ENCODE assay signal across 24 cellular contexts in the genomic region with DNA sequence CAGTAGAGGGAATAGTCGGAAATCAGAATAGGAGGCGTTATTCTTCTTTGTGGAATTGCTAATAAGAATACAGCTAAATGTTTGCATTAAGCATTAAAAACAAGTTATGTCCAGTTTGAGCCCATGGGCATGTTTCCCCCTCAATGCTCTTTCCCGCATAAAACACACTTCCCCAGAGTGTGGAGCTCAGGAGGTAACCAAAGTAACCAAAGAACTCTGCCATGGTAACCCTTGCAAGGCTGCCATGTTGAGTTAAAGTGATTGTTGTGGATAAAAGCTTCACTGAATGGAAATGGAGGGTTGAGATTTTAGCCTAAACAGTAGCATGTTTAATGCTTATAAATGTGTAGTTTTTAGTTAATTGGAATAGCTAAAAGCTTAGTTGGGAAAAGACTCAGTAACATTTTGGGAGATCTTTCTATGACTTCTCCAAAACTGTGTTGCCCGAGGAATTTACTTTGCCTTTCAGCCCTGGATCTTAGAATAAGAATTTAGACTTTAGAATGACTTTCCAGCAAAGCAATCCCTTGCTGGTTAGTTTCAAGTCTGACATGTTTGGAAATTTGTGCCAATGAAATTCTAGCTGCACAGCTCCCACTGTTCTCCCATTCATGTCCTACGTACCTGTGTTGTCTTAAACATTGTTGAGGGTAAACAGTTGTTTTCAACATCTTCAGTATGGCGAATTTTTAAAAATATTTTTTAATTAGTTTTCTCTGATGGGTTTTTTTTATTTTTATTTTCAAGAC.
A peak's percentile ranks its signal among the peaks of the same experiment; 100 is the strongest.
DNase-seq lines count a peak whose midpoint lies in the region; ATAC-seq, FAIRE-seq and TF ChIP-seq lines count a peak whose summit lies in the region.
"Had no signal": no experiment of that assay in that cellular context is flagged by ENCODE, and none has a peak within 500 bp of the region (broad histone marks: within the 10 kb centered on the region; RNA-seq: fewer than 3 reads in every experiment).

No MANE protein-coding gene starts in this region.

- no peaks in the 10 kb centered on the region for H3K27me3 ChIP-seq in adipocyte (replicated peaks; ENCODE audit: control insufficient read depth, insufficient read depth, low read length)
- no peaks in the 10 kb centered on the region for H3K27me3 ChIP-seq in foreskin keratinocyte
- no peaks in the 10 kb centered on the region for H3K27me3 ChIP-seq in pancreas
- H3K27me3 ChIP-seq: Peyer's patch, upper lobe of left lung had no signal

- H3K4me1 ChIP-seq in adipocyte (ENCODE audit: control insufficient read depth, insufficient read depth, low read length) = peaks cover 22% of the 10 kb centered on the region
- H3K4me1 ChIP-seq in foreskin keratinocyte = peaks cover 17% of the 10 kb centered on the region
- H3K4me1 ChIP-seq in pancreas = no peaks in the 10 kb centered on the region
- H3K4me1 ChIP-seq: left ventricle myocardium inferior, Peyer's patch, upper lobe of left lung had no signal

- no peaks in the 10 kb centered on the region for H3K4me1 Mint-ChIP-seq in naive thymus-derived CD8-positive, alpha-beta T cell
- H3K4me1 Mint-ChIP-seq: activated T-helper 17 cell treated with anti-CD3 and anti-CD28 coated beads, Interleukin-2, amount 50 U/mL, for 72 hours; central memory CD8-positive, alpha-beta T cell; stimulated activated memory B cell treated with anti-CD40 and anti-IgM and Interleukin-4, amounts not matched to agents 10 μg/mL and 1 μg/mL and 100 μg/mL, for 72 hours had no signal

- POLR2A ChIA-PET in naive thymus-derived CD8-positive, alpha-beta T cell (lab: Charles Lee) = no interaction called here

- FAIRE-seq in GM18507 (lab: Jason Lieb, UNC) = peak; percentile 9
- FAIRE-seq in pancreas (lab: Jason Lieb, UNC) = peak; percentile 89
- FAIRE-seq: frontal cortex, K562 had no signal

- H3K27ac ChIP-seq in foreskin keratinocyte (peak overlapping the region; percentile 27), pancreas (no peak overlapping the region)
- H3K27ac ChIP-seq: HL-60, left ventricle myocardium inferior, psoas muscle, upper lobe of left lung had no signal

- TF ChIP-seq CTCF in foreskin keratinocyte (conservative IDR thresholded peaks at IDR 0.05) = no peak
- no peak for TF ChIP-seq CTCF in pancreas (IDR thresholded peaks at IDR 0.05)

- H3K9ac ChIP-seq in adipocyte (ENCODE audit: low read length) = peak overlapping the region; percentile 10

- peaks cover 2 to 48% (median 11%) of the 10 kb centered on the region in 5 donors for H3K27me3 Mint-ChIP-seq in naive thymus-derived CD8-positive, alpha-beta T cell

- peak overlapping the region in 1 of 10 donors; percentile 13 for H3K27ac Mint-ChIP-seq in naive thymus-derived CD8-positive, alpha-beta T cell
- H3K27ac Mint-ChIP-seq: activated T-helper 17 cell treated with anti-CD3 and anti-CD28 coated beads, Interleukin-2, amount 50 U/mL, for 72 hours; CD8-positive, alpha-beta T cell; stimulated activated memory B cell treated with anti-CD40 and anti-IgM and Interleukin-4, amounts not matched to agents 10 μg/mL and 1 μg/mL and 100 μg/mL, for 72 hours had no signal

- H3K4me3 Mint-ChIP-seq in naive thymus-derived CD8-positive, alpha-beta T cell = no peak overlapping the region
- H3K4me3 Mint-ChIP-seq: activated T-helper 17 cell treated with anti-CD3 and anti-CD28 coated beads, Interleukin-2, amount 50 U/mL, for 72 hours; CD8-positive, alpha-beta T cell; central memory CD8-positive, alpha-beta T cell; stimulated activated memory B cell treated with anti-CD40 and anti-IgM and Interleukin-4, amounts not matched to agents 10 μg/mL and 1 μg/mL and 100 μg/mL, for 72 hours had no signal

- no peak overlapping the region for H3K4me3 ChIP-seq in adipocyte (ENCODE audit: low read length)
- no peak overlapping the region for H3K4me3 ChIP-seq in pancreas
- H3K4me3 ChIP-seq: K562, left ventricle myocardium inferior, Peyer's patch, psoas muscle, upper lobe of left lung had no signal

- no peak for DNase-seq in GM18507 (ENCODE audit: extremely low spot score, insufficient read length, low read depth)
- peak; percentile 25 for DNase-seq in adipocyte (ENCODE audit: low read depth)
- DNase-seq in foreskin keratinocyte = no peak
- DNase-seq in pancreas = no peak
- no peak for DNase-seq in NCI-H82 (lab: John Stamatoyannopoulos, UW)
- no peak for DNase-seq in naive thymus-derived CD8-positive, alpha-beta T cell
- DNase-seq: CD8-positive, alpha-beta T cell; effector memory CD4-positive, alpha-beta T cell; left ventricle myocardium inferior; NCI-H1092 treated with DMSO at 0.1 percent for 48 hours; NCI-H2107; NCI-H774; Peyer's patch; psoas muscle; T-helper 1 cell; upper lobe of left lung had no signal

- intact Hi-C loops in pancreas (cut with DNase I) = no loop called here

- ATAC-seq in foreskin keratinocyte = no peak
- ATAC-seq in pancreas = no peak
- no peak for ATAC-seq in esophagus mucosa
- no peak for ATAC-seq in GM21515 (IDR thresholded peaks at IDR 0.05; ENCODE audit: unreplicated experiment)
- no peak for ATAC-seq in naive thymus-derived CD8-positive, alpha-beta T cell
- ATAC-seq: CD8-positive, alpha-beta T cell; K562; stimulated activated memory B cell treated with anti-CD40 and anti-IgM and Interleukin-4, amounts not matched to agents 10 μg/mL and 1 μg/mL and 100 μg/mL, for 72 hours had no signal

- no peaks in the 10 kb centered on the region for H3K36me3 Mint-ChIP-seq in naive thymus-derived CD8-positive, alpha-beta T cell
- H3K36me3 Mint-ChIP-seq: CD8-positive, alpha-beta T cell; stimulated activated memory B cell treated with anti-CD40 and anti-IgM and Interleukin-4, amounts not matched to agents 10 μg/mL and 1 μg/mL and 100 μg/mL, for 72 hours had no signal

- no peaks in the 10 kb centered on the region for H3K36me3 ChIP-seq in adipocyte (ENCODE audit: control insufficient read depth, insufficient read depth, low read length, severe bottlenecking)
- no peaks in the 10 kb centered on the region for H3K36me3 ChIP-seq in pancreas
- H3K36me3 ChIP-seq: left ventricle myocardium inferior, Peyer's patch, upper lobe of left lung had no signal

- whole genome bisulfite sequencing in pancreas, 2 donors = 75 to 82% methylated on average over 6 of the region's 6 CpGs

- peaks cover 0 to 2% (median 0%) of the 10 kb centered on the region in 9 donors for H3K9me3 Mint-ChIP-seq in naive thymus-derived CD8-positive, alpha-beta T cell
- H3K9me3 Mint-ChIP-seq: CD8-positive, alpha-beta T cell; central memory CD8-positive, alpha-beta T cell; stimulated activated memory B cell treated with anti-CD40 and anti-IgM and Interleukin-4, amounts not matched to agents 10 μg/mL and 1 μg/mL and 100 μg/mL, for 72 hours had no signal

- H3K9me3 ChIP-seq in adipocyte (ENCODE audit: control insufficient read depth, low read length) (no peaks in the 10 kb centered on the region), pancreas (no peaks in the 10 kb centered on the region)
- H3K9me3 ChIP-seq: left ventricle myocardium inferior, Peyer's patch, psoas muscle, upper lobe of left lung had no signal
